ENCODE assay signal across 11 cellular contexts in genomic region chrX:43589735-43590515, GRCh38.
DNase-seq lines count a peak whose midpoint lies in the region; ATAC-seq and TF ChIP-seq lines count a peak whose summit lies in the region.
"Had no signal": no experiment of that assay in that cellular context is flagged by ENCODE, and none has a peak within 500 bp of the region (broad histone marks: within the 10 kb centered on the region; RNA-seq: fewer than 3 reads in every experiment).

No MANE protein-coding gene starts in this region.

- H3K4me3 Mint-ChIP-seq in progenitor cell of endocrine pancreas (ENCODE audit: low read depth) = no peak overlapping the region

- H3K4me1 Mint-ChIP-seq in progenitor cell of endocrine pancreas (ENCODE audit: low read depth) = no peaks in the 10 kb centered on the region

- TF ChIP-seq POLR2A in vagina (IDR thresholded peaks at IDR 0.05) = no peak

- no peaks in the 10 kb centered on the region for H3K36me3 ChIP-seq in vagina
- H3K36me3 ChIP-seq: SJCRH30 had no signal

- peak overlapping the region; percentile 61 for H3K27ac ChIP-seq in vagina
- H3K27ac ChIP-seq: SJCRH30 had no signal

- H3K9me3 ChIP-seq in vagina = no peaks in the 10 kb centered on the region
- H3K9me3 ChIP-seq: SJCRH30 had no signal

- no peaks in the 10 kb centered on the region for H3K27me3 ChIP-seq in vagina
- H3K27me3 ChIP-seq: SJCRH30 had no signal

- peaks cover 6% of the 10 kb centered on the region for H3K9me3 Mint-ChIP-seq in progenitor cell of endocrine pancreas (ENCODE audit: low read depth)

- TF ChIP-seq CTCF in omental fat pad (IDR thresholded peaks at IDR 0.05) (no peak), vagina (IDR thresholded peaks at IDR 0.05) (no peak), progenitor cell of endocrine pancreas (IDR thresholded peaks at IDR 0.05; ENCODE audit: unreplicated experiment) (no peak)

- H3K4me1 ChIP-seq in vagina = no peaks in the 10 kb centered on the region
- H3K4me1 ChIP-seq: SJCRH30 had no signal

- DNase-seq in NCI-H510A treated with DMSO at 0.1 percent for 48 hours (lab: John Stamatoyannopoulos, UW) (peak; percentile 47), NCI-H510A (lab: John Stamatoyannopoulos, UW) (no peak), fibroblast of the conjunctiva (ENCODE audit: low read depth) (peak; percentile 81), omental fat pad (ENCODE audit: low spot score) (no peak), vagina (ENCODE audit: extremely low spot score in 2 of 2) (no peak), progenitor cell of endocrine pancreas (ENCODE audit: low spot score, unreplicated experiment) (no peak), NCI-H2227 (lab: John Stamatoyannopoulos, UW; ENCODE audit: unreplicated experiment) (no peak)
- DNase-seq: NCI-H1436 treated with DMSO at 0.1 percent for 48 hours, nucleus accumbens, SJCRH30 had no signal

- no peaks in the 10 kb centered on the region for H3K27me3 Mint-ChIP-seq in progenitor cell of endocrine pancreas

- intact Hi-C loops in vagina (cut with DNase I) = no loop called here

- H3K36me3 Mint-ChIP-seq in progenitor cell of endocrine pancreas (ENCODE audit: insufficient read depth) = no peaks in the 10 kb centered on the region

- H3K27ac Mint-ChIP-seq in progenitor cell of endocrine pancreas = no peak overlapping the region

- H3K4me3 ChIP-seq in vagina = no peak overlapping the region
- H3K4me3 ChIP-seq: SJCRH30 had no signal

- ATAC-seq in omental fat pad (ENCODE audit: low FRiP score) = peak; percentile 73
- ATAC-seq in HG02852 (IDR thresholded peaks at IDR 0.05; ENCODE audit: unreplicated experiment) = no peak

Comparison
In these comparisons a context has a peak if more than half of its experiments do, and no peak if none do; other contexts are left out.
1. DNase-seq: peak in NCI-H510A treated with DMSO at 0.1 percent for 48 hours (single experiment) and fibroblast of the conjunctiva (single experiment); none in NCI-H510A (single experiment), omental fat pad (single experiment), vagina (0 of 2), progenitor cell of endocrine pancreas (single experiment) and NCI-H2227 (single experiment).